In genomic region chr1:93468681-93469080, GRCh38 we compare ENCODE assay signal across 28 cellular contexts.
"Had no signal": no experiment of that assay in that cellular context is flagged by ENCODE, and none has a peak within 500 bp of the region (broad histone marks: within the 10 kb centered on the region; RNA-seq: fewer than 3 reads in every experiment).

No MANE protein-coding gene starts in this region.

- FAIRE-seq: colon, endothelial cell of umbilical vein, keratinocyte had no signal

- H3K27ac ChIP-seq: esophagus muscularis mucosa, foreskin keratinocyte, heart right ventricle, lower lobe of right lung, neural progenitor cell, parathyroid adenoma, right lobe of liver, suprapubic skin, transverse colon, upper lobe of right lung, uterus had no signal

- H3K4me3 ChIP-seq: esophagus muscularis mucosa, heart right ventricle, lower lobe of right lung, neural progenitor cell, right lobe of liver, smooth muscle cell, suprapubic skin, transverse colon, upper lobe of right lung, uterus had no signal

- H3K4me1 Mint-ChIP-seq: neural progenitor cell; stimulated activated naive CD8-positive, alpha-beta T cell treated with anti-CD3 and anti-CD28 coated beads, Interleukin-15, amount 100 ng/mL, for 72 hours had no signal

- H3K4me3 Mint-ChIP-seq: dendritic cell treated with granulocyte-macrophage colony-stimulating factor and Interleukin-4, amounts not matched to agents 40 ng/mL and 50 ng/mL, for 4 days; nephron; neural progenitor cell; stimulated activated naive CD8-positive, alpha-beta T cell treated with anti-CD3 and anti-CD28 coated beads, Interleukin-15, amount 100 ng/mL, for 72 hours had no signal

- H3K4me2 ChIP-seq: neural progenitor cell, smooth muscle cell had no signal

- H3K9ac ChIP-seq: neural progenitor cell, parathyroid adenoma had no signal

- H3K4me1 ChIP-seq: foreskin keratinocyte, neural progenitor cell, upper lobe of right lung, uterus had no signal

- H3K27me3 Mint-ChIP-seq: dendritic cell treated with granulocyte-macrophage colony-stimulating factor and Interleukin-4, amounts not matched to agents 40 ng/mL and 50 ng/mL, for 4 days; progenitor cell of endocrine pancreas; stimulated activated naive CD8-positive, alpha-beta T cell treated with anti-CD3 and anti-CD28 coated beads, Interleukin-15, amount 100 ng/mL, for 72 hours had no signal

- H3K27ac Mint-ChIP-seq: dendritic cell treated with granulocyte-macrophage colony-stimulating factor and Interleukin-4, amounts not matched to agents 40 ng/mL and 50 ng/mL, for 4 days; nephron; neural progenitor cell; stimulated activated naive CD8-positive, alpha-beta T cell treated with anti-CD3 and anti-CD28 coated beads, Interleukin-15, amount 100 ng/mL, for 72 hours had no signal

- H3K27me3 ChIP-seq: esophagus muscularis mucosa, foreskin keratinocyte, heart right ventricle, neural progenitor cell, right lobe of liver, suprapubic skin, transverse colon, upper lobe of right lung, uterus had no signal

- ATAC-seq: foreskin keratinocyte; heart right ventricle; left ventricle myocardium superior; lower lobe of right lung; right lobe of liver; stimulated activated naive CD8-positive, alpha-beta T cell treated with anti-CD3 and anti-CD28 coated beads, Interleukin-15, amount 100 ng/mL, for 72 hours; upper lobe of right lung had no signal

- H3K36me3 ChIP-seq: esophagus muscularis mucosa, heart right ventricle, lower lobe of right lung, neural progenitor cell, right lobe of liver, suprapubic skin, transverse colon, upper lobe of right lung, uterus had no signal

- H2AFZ ChIP-seq: neural progenitor cell, parathyroid adenoma had no signal

- DNase-seq: effector memory CD4-positive, alpha-beta T cell; foreskin keratinocyte; glutamatergic neuron; heart right ventricle; hippocampal formation; left ventricle myocardium superior; lower lobe of right lung; right lobe of liver; stimulated activated CD4-positive, alpha-beta T cell treated with anti-CD3 and anti-CD28 coated beads, Interleukin-12 subunit alpha, Interleukin-12 subunit beta, amount 100 ng/mL, for 4 hours; stimulated activated CD4-positive, alpha-beta T cell treated with anti-CD3 and anti-CD28 coated beads, Interleukin-1b, Interleukin-23, amount 100 ng/mL, for 48 hours; stimulated activated CD4-positive, alpha-beta T cell treated with anti-CD3 and anti-CD28 coated beads, Interleukin-4, amount 100 ng/mL, for 1 hour; stimulated activated CD8-positive, alpha-beta memory T cell treated with anti-CD3 and anti-CD28 coated beads, Interleukin-4, amount 100 ng/mL, for 48 hours; stimulated activated naive CD4-positive, alpha-beta T cell; stimulated activated naive CD8-positive, alpha-beta T cell treated with anti-CD3 and anti-CD28 coated beads, Interleukin-15, amount 100 ng/mL, for 72 hours; transverse colon; upper lobe of right lung; uterus had no signal

- H3K9me3 ChIP-seq: esophagus muscularis mucosa, lower lobe of right lung, right lobe of liver, suprapubic skin, upper lobe of right lung, uterus had no signal
